15 cellular contexts compared by ENCODE assay signal in genomic region chr9:135334953-135335460, GRCh38.
"Had no signal": no experiment of that assay in that cellular context is flagged by ENCODE, and none has a peak within 500 bp of the region (broad histone marks: within the 10 kb centered on the region; RNA-seq: fewer than 3 reads in every experiment).

No MANE protein-coding gene starts in this region.

- H3K36me3 ChIP-seq: neural progenitor cell, ovary, stomach had no signal

- H3K4me3 ChIP-seq: lung, neural progenitor cell, ovary, stomach, testis had no signal

- H3K4me1 ChIP-seq: testis had no signal

- H3K27ac ChIP-seq: epithelial cell of prostate, neural progenitor cell, ovary, stomach, testis had no signal

- DNase-seq: activated CD4-positive, alpha-beta T cell treated with anti-CD3 and anti-CD28 coated beads, Interleukin-2, amount 10 ng/mL, durations not matched to agents 24 days and 14 days; activated naive CD4-positive, alpha-beta T cell treated with Interleukin-2 at 50 U/mL for 16 hours; anterior cingulate cortex; effector memory CD4-positive, alpha-beta T cell; immature natural killer cell; midbrain; ovary; stimulated activated CD4-positive, alpha-beta T cell treated with anti-CD3 and anti-CD28 coated beads, Interleukin-12 subunit alpha, Interleukin-12 subunit beta, amount 100 ng/mL, for 4 hours; stimulated activated CD4-positive, alpha-beta T cell treated with anti-CD3 and anti-CD28 coated beads, Interleukin-2, amount 100 ng/mL, for 24 hours; stomach; T-helper 2 cell; testis had no signal

- H3K27me3 ChIP-seq: neural progenitor cell, ovary, testis had no signal

- H3K9me3 ChIP-seq: ovary, stomach, testis had no signal
